Comparison of ENCODE assay signal across 32 cellular contexts in the genomic region with DNA sequence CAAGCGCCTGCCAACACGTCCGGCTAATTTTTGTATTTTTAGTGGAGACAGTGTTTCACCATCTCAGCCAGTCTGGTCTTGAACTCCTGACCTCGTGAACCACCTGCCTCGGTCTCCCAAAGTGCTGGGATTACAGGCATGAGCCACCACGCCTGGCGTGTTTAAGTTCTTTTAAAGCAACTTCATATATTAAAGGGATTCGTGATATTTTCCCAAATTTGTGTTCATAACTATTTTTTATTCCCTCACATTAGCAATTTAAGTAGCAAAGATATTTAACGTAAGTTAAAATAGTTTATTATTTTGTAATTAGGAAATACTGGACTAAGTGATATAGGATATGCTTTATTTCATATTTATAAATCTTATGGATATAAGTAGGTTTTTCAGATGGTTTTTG.
"Had no signal": no experiment of that assay in that cellular context is flagged by ENCODE, and none has a peak within 500 bp of the region (broad histone marks: within the 10 kb centered on the region; RNA-seq: fewer than 3 reads in every experiment).

No MANE protein-coding gene starts in this region.

- DNase-seq: activated effector memory CD4-positive, alpha-beta T cell treated with anti-CD3 and anti-CD28 coated beads, Interleukin-2, amount 50 U/mL, for 16 hours; activated effector memory CD4-positive, alpha-beta T cell treated with Interleukin-2 at 50 U/mL for 16 hours; activated gamma-delta T cell; activated gamma-delta T cell treated with Interleukin-2 at 50 U/mL for 16 hours; activated naive CD4-positive, alpha-beta T cell; activated naive CD4-positive, alpha-beta T cell treated with anti-CD3 and anti-CD28 coated beads for 36 hours; activated naive CD4-positive, alpha-beta T cell treated with anti-CD3 and anti-CD28 coated beads, Interleukin-2, amount 10 ng/mL, durations not matched to agents 7 days and 5 days; activated naive CD4-positive, alpha-beta T cell treated with anti-CD3 and anti-CD28 coated beads, Interleukin-2, amount 50 U/mL, for 16 hours; activated naive CD4-positive, alpha-beta T cell treated with Interleukin-2 at 50 U/mL for 16 hours; activated naive CD8-positive, alpha-beta T cell treated with anti-CD3 and anti-CD28 coated beads for 36 hours; activated naive CD8-positive, alpha-beta T cell treated with anti-CD3 and anti-CD28 coated beads, Interleukin-2, amount 10 ng/mL, durations not matched to agents 7 days and 5 days; activated naive CD8-positive, alpha-beta T cell treated with anti-CD3 and anti-CD28 coated beads, Interleukin-2, amount 50 U/mL, for 24 hours; activated T-cell treated with anti-CD3 and anti-CD28 coated beads, Interleukin-2, amount 50 U/mL, for 4 hours; activated T-cell treated with anti-CD3 and anti-CD28 coated beads, Interleukin-2, amount 50 U/mL, for 48 hours; activated T-cell treated with anti-CD3 and anti-CD28 coated beads, Interleukin-2, amount 50 U/mL, for 72 hours; adrenal gland; amniotic stem cell; amygdala; anterior cingulate cortex; aorta; body of pancreas; brain microvascular endothelial cell; caudate nucleus; central memory CD4-positive, alpha-beta T cell; cerebellar nuclear complex had no signal

- ATAC-seq: activated naive CD4-positive, alpha-beta T cell treated with anti-CD3 and anti-CD28 coated beads, Interleukin-2, amount 50 U/mL, for 72 hours; activated naive CD8-positive, alpha-beta T cell treated with anti-CD3 and anti-CD28 coated beads, Interleukin-2, amount 50 U/mL, for 24 hours; activated T-cell treated with anti-CD3 and anti-CD28 coated beads, Interleukin-2, amount 50 U/mL, for 4 hours; activated T-cell treated with anti-CD3 and anti-CD28 coated beads, Interleukin-2, amount 50 U/mL, for 72 hours; activated T-helper 17 cell treated with anti-CD3 and anti-CD28 coated beads, Interleukin-2, amount 50 U/mL, for 72 hours; body of pancreas had no signal

- H3K27ac ChIP-seq: adrenal gland, ascending aorta, body of pancreas, brain microvascular endothelial cell, breast epithelium, cardiac muscle cell had no signal

- H3K9me3 ChIP-seq: adrenal gland, ascending aorta, body of pancreas, breast epithelium had no signal

- H3K4me3 ChIP-seq: adrenal gland, ascending aorta, body of pancreas, breast epithelium, cardiac muscle cell had no signal

- H3K27me3 ChIP-seq: adrenal gland, ascending aorta, body of pancreas, brain microvascular endothelial cell, breast epithelium, cardiac muscle cell had no signal

- FAIRE-seq: astrocyte, bronchial epithelial cell had no signal
